Comparison of ENCODE assay signal across 10 cellular contexts in the genomic region with DNA sequence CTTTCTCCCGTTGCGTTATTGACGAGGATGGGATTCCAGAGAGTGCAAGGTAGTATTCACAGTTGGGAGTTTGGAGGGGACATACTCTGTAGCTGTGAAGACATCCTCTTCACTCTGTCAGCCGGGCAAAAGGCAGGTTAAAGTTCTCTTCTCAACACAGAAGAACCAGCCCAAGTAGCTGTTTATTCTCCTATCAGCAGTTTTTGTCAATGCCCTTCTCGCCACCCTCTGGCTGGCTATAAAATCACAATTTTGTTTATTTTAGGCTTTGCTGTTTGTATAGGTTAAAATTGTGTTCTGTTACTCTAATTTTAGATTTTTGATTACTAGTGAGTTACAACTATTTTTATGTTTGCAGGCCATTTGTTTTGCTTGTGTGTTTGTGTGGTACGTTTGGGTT. TPM values are rescaled to one million over a fixed set of nuclear protein-coding genes. Genes with fewer than 3 reads are reported as not detected.
DNase-seq lines count a peak whose midpoint lies in the region; ATAC-seq, FAIRE-seq and TF ChIP-seq lines count a peak whose summit lies in the region.
"Had no signal": no experiment of that assay in that cellular context is flagged by ENCODE, and none has a peak within 500 bp of the region (broad histone marks: within the 10 kb centered on the region; RNA-seq: fewer than 3 reads in every experiment).

No MANE protein-coding gene starts in this region.

- BruUV-seq in mammary epithelial cell (replicated peaks; lab: Mats Ljungman, UMichigan), result no TSS peak

- H4K20me1 ChIP-seq in mammary epithelial cell (ENCODE audit: insufficient read depth, low read length) (no peaks in the 10 kb centered on the region), osteoblast (ENCODE audit: insufficient read depth, low read length) (no peaks in the 10 kb centered on the region)

- no peak overlapping the region for H3K9ac ChIP-seq in mammary epithelial cell (ENCODE audit: insufficient read depth, low read length)

- H3K79me2 ChIP-seq in mammary epithelial cell (ENCODE audit: insufficient read depth, low read length) (no peaks in the 10 kb centered on the region), osteoblast (ENCODE audit: insufficient read depth, low read length) (no peaks in the 10 kb centered on the region)

- H3K36me3 ChIP-seq in mammary epithelial cell (ENCODE audit: insufficient read depth, low read length), result no peaks in the 10 kb centered on the region
- H3K36me3 ChIP-seq in osteoblast (ENCODE audit: insufficient read depth, low read length), result no peaks in the 10 kb centered on the region

- no peak for ATAC-seq in HG03135 (IDR thresholded peaks at IDR 0.05; ENCODE audit: unreplicated experiment)

- 26% methylated on average over 6 of the region's 6 CpGs for WGBS in mammary epithelial cell (ENCODE audit: low coverage, missing lambda C conversion rate)

- intact Hi-C loops in mammary epithelial cell (cut with micrococcal nuclease), result loop anchor here (1.0 kb wide), 3 partner anchors 63 to 162 kb away; a partner anchor contains a TSS

- in situ Hi-C loops in mammary epithelial cell (cut with MboI; ENCODE audit: low sequenced_read_pairs in 2 of 2), result no loop called here

- H3K27ac ChIP-seq in mammary epithelial cell (ENCODE audit: insufficient read depth, low read depth, low read length), result no peak overlapping the region
- H3K27ac ChIP-seq in osteoblast (ENCODE audit: low read depth, low read length), result no peak overlapping the region

- H3K9me3 ChIP-seq in mammary epithelial cell (replicated peaks; ENCODE audit: insufficient read depth, low read length) (no peaks in the 10 kb centered on the region), osteoblast (ENCODE audit: low read depth, low read length) (no peaks in the 10 kb centered on the region)

- CTCF ChIA-PET in mammary epithelial cell (lab: Charles Lee; ENCODE audit: low non-redundant PET), result no interaction called here

- H2AFZ ChIP-seq in mammary epithelial cell (ENCODE audit: low read depth, low read length) (no peak overlapping the region), osteoblast (ENCODE audit: low read length) (peak overlapping the region; percentile 69)

- H3K4me3 ChIP-seq in mammary epithelial cell (replicated peaks in 1 of 3; ENCODE audit: insufficient read depth in 1 of 3, low read depth in 2 of 3, low read length in 3 of 3) (no peak overlapping the region), osteoblast (ENCODE audit: insufficient read depth, low read length) (no peak overlapping the region)

- TF ChIP-seq CTCF in mammary epithelial cell (conservative IDR thresholded peaks at IDR 0.05 in 1 of 2, IDR thresholded peaks at IDR 0.05 in 1 of 2; ENCODE audit: extremely low read depth in 1 of 2, insufficient read depth in 1 of 2, low read depth in 1 of 2, low read length in 2 of 2) (peak; percentile 23 to 51), osteoblast (IDR thresholded peaks at IDR 0.05; ENCODE audit: extremely low read depth, low read depth, low read length) (peak; percentile 26)

- H3K4me2 ChIP-seq in mammary epithelial cell (ENCODE audit: insufficient read depth, low read depth, low read length) (no peak overlapping the region), osteoblast (ENCODE audit: insufficient read depth, low read length) (no peak overlapping the region)

- H3K27me3 ChIP-seq in mammary epithelial cell (ENCODE audit: insufficient read depth, low read length) (no peaks in the 10 kb centered on the region), osteoblast (ENCODE audit: insufficient read depth, low read length) (no peaks in the 10 kb centered on the region)

- H3K4me1 ChIP-seq in mammary epithelial cell (ENCODE audit: insufficient read depth, low read length) (no peaks in the 10 kb centered on the region), osteoblast (ENCODE audit: insufficient read depth, low read length) (peaks cover 3% of the 10 kb centered on the region)

- FAIRE-seq in GM19239 (lab: Jason Lieb, UNC), result no peak

- dilution Hi-C loops in mammary epithelial cell (cut with HindIII; ENCODE audit: low sequenced_read_pairs), result no loop called here

- DNase-seq in NCI-H1105 treated with DMSO at 0.1 percent for 48 hours (lab: John Stamatoyannopoulos, UW) (peak; percentile 28), NCI-H1105 (lab: John Stamatoyannopoulos, UW) (no peak), Kasumi-1 (lab: John Stamatoyannopoulos, UW) (peak; percentile 34 to 46), mammary epithelial cell (no peak), osteoblast (ENCODE audit: insufficient read length, low spot score, missing footprints) (no peak), GM19239 (ENCODE audit: insufficient read length, low spot score) (no peak)
- no peak for DNase-seq in stimulated activated CD4-positive, alpha-beta T cell treated with anti-CD3 and anti-CD28 coated beads, Interleukin-4, amount 100 ng/mL, for 1 hour

RNA-seq across cellular contexts. Expression of a gene that starts 37.9 kb away (rescaled TPM):
- total RNA-seq in mammary epithelial cell (not detected), osteoblast (under 0.01 TPM in 1 of 2 replicates, not detected in the other)
- not detected for polyA plus RNA-seq in mammary epithelial cell
- polyA minus RNA-seq in mammary epithelial cell, result not detected
- total RNA-seq: glomerular endothelial cell had no signal
- polyA plus RNA-seq: CD14-positive monocyte had no signal

RNA-seq across cellular contexts. Expression of a gene that starts 52.8 kb away (rescaled TPM):
- total RNA-seq in mammary epithelial cell, result under 1 TPM in 1 of 2 donors, not detected in 1; 0.33 TPM
- polyA plus RNA-seq in mammary epithelial cell, result not detected
- polyA minus RNA-seq in mammary epithelial cell, result not detected
- total RNA-seq in osteoblast, result 0.29 TPM in 1 of 2 replicates, not detected in the other
- total RNA-seq: glomerular endothelial cell had no signal
- polyA plus RNA-seq: CD14-positive monocyte had no signal

Comparison
In these comparisons a context has a peak if more than half of its experiments do, and no peak if none do; other contexts are left out.
1. DNase-seq: peak in NCI-H1105 treated with DMSO at 0.1 percent for 48 hours (single experiment) and Kasumi-1 (2 of 2); none in NCI-H1105 (single experiment), mammary epithelial cell (single experiment), osteoblast (single experiment), stimulated activated CD4-positive, alpha-beta T cell treated with anti-CD3 and anti-CD28 coated beads, Interleukin-4, amount 100 ng/mL, for 1 hour (single experiment) and GM19239 (single experiment).